In the genomic region with DNA sequence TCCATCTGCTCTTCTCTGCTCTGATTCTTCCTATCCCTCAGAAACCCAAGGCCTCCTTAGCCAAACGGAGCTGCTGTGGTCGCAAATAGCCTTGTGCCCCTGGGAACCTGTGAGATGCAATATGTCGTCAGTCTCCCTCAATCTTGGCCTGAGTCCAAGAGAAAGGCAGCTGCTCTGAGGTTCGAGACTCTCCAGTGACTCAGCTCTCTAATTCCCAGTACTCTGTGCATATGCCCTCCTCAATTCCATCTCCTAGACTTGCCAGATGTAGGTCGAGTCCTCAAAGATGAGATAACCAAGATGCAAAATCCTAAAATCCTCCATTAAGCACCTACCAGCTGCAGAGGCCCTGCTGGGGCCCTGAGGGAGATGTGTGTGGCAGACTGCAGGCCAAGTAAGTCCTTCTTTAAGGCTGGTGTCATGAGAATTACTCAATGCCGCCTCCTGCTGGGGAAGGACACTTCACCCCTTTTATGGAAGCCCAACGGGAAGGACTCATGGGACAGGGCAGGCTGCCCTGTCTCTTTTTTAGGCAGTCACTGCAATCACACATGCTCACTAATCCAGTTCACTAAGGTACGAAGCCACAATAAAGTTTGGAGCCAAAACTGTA, we compare ENCODE assay signal across 8 cellular contexts. TPM values are rescaled to one million over a fixed set of nuclear protein-coding genes. Genes with fewer than 3 reads are reported as not detected.
DNase-seq lines count a peak whose midpoint lies in the region; ATAC-seq and TF ChIP-seq lines count a peak whose summit lies in the region.

No MANE protein-coding gene starts in this region.

- H3K36me3 ChIP-seq in right atrium auricular region (no peaks in the 10 kb centered on the region), PC-3 (ENCODE audit: low read depth, low read length) (no peaks in the 10 kb centered on the region), adrenal gland (replicated peaks in 1 of 2) (no peaks in the 10 kb centered on the region)

- 34 to 53% (median 51%) methylated on average over 7 to 8 of the region's 8 CpGs for WGBS in adrenal gland, 4 donors

- H3K4me1 ChIP-seq in right atrium auricular region, result peaks cover 0 to 18% of the 10 kb centered on the region in 2 donors
- peaks cover 11% of the 10 kb centered on the region for H3K4me1 ChIP-seq in PC-3 (ENCODE audit: insufficient read depth, low read length)
- peaks cover 0 to 3% of the 10 kb centered on the region in 2 donors for H3K4me1 ChIP-seq in adrenal gland (replicated peaks in 1 of 2)

- intact Hi-C loops in Right ventricle myocardium superior (cut with DNase I) (loop anchor here (5.0 to 10.0 kb wide), 2 partner anchors 257 to 339 kb away; partner anchors contain the start of genes FLOT1 and IER3), PC-3 (cut with micrococcal nuclease) (no loop called here), adrenal gland (cut with DNase I) (loop anchor here in 1 of 2 donors (5.0 kb wide), 1 partner anchor 257 kb away; no protein-coding TSS in a partner anchor), left colon (cut with DNase I, micrococcal nuclease) (loop anchor here (10.0 kb wide), 1 partner anchor 259 kb away; no protein-coding TSS in a partner anchor)

- H4K20me1 ChIP-seq in PC-3 (ENCODE audit: low read length), result no peaks in the 10 kb centered on the region

- no peaks in the 10 kb centered on the region for H3K27me3 ChIP-seq in right atrium auricular region
- no peaks in the 10 kb centered on the region for H3K27me3 ChIP-seq in PC-3 (ENCODE audit: low read length)
- H3K27me3 ChIP-seq in adrenal gland, result no peaks in the 10 kb centered on the region

- no peaks in the 10 kb centered on the region for H3K9me2 ChIP-seq in PC-3 (replicated peaks; ENCODE audit: low read length)

- H3K27ac ChIP-seq in right atrium auricular region (no peak overlapping the region), PC-3 (ENCODE audit: low read length) (no peak overlapping the region), adrenal gland (no peak overlapping the region)

- H3F3A ChIP-seq in PC-3 (ENCODE audit: low read length, unreplicated experiment), result no peaks in the 10 kb centered on the region

- no peak for TF ChIP-seq POLR2A in adrenal gland (IDR thresholded peaks at IDR 0.05)

- no peaks in the 10 kb centered on the region for H3K79me2 ChIP-seq in PC-3 (ENCODE audit: low read length)

- POLR2A ChIA-PET in PC-3 (lab: Charles Lee; ENCODE audit: unreplicated experiment), result no interaction called here

- H3K4me3 ChIP-seq in right atrium auricular region, result no peak overlapping the region
- H3K4me3 ChIP-seq in PC-3 (ENCODE audit: low read length), result no peak overlapping the region
- no peak overlapping the region for H3K4me3 ChIP-seq in adrenal gland

- H3K9ac ChIP-seq in PC-3 (ENCODE audit: low read length), result no peak overlapping the region

- H3K9me3 ChIP-seq in right atrium auricular region, result no peaks in the 10 kb centered on the region
- no peaks in the 10 kb centered on the region for H3K9me3 ChIP-seq in PC-3 (ENCODE audit: low read length)
- no peaks in the 10 kb centered on the region for H3K9me3 ChIP-seq in adrenal gland (replicated peaks in 1 of 3)

- no peak overlapping the region for H3K4me2 ChIP-seq in PC-3 (ENCODE audit: low read length)

- BruUV-seq in PC-3 (replicated peaks; lab: Mats Ljungman, UMichigan), result no TSS peak

- ATAC-seq in Right ventricle myocardium superior (ENCODE audit: poor library complexity) (peak; percentile 14), PC-3 (no peak), left colon (peak; percentile 36), HG02852 (IDR thresholded peaks at IDR 0.05; ENCODE audit: unreplicated experiment) (no peak)

- no peak overlapping the region for H2AFZ ChIP-seq in PC-3 (ENCODE audit: low read length)

- CTCF ChIA-PET in PC-3 (lab: Charles Lee), result no interaction called here

- DNase-seq in Right ventricle myocardium superior, result no peak
- no peak for DNase-seq in right atrium auricular region (ENCODE audit: low spot score)
- DNase-seq in PC-3, result no peak
- DNase-seq in adrenal gland, result peak in 4 of 7 donors; percentile 26 to 43 (median 34)
- peak in 1 of 2 donors; percentile 36 for DNase-seq in left colon
- no peak for DNase-seq in HT-29 (ENCODE audit: low spot score)
- DNase-seq in Ammon's horn (ENCODE audit: low spot score), result no peak

- TF ChIP-seq CTCF in right atrium auricular region (IDR thresholded peaks at IDR 0.05) (no peak), PC-3 (conservative IDR thresholded peaks at IDR 0.05; ENCODE audit: low read depth, low read length) (peak; percentile 42), adrenal gland (IDR thresholded peaks at IDR 0.05) (peak in 2 of 6 experiments; percentile 15 to 29)

RNA-seq across cellular contexts. Expression of gene C6orf15, which starts 28.5 kb away (rescaled TPM):
- not detected for total RNA-seq in Right ventricle myocardium superior
- not detected for total RNA-seq in right atrium auricular region
- total RNA-seq in PC-3 (2014; rRNA removed), result not detected in 2 replicates
- total RNA-seq in adrenal gland, result not detected
- not detected for polyA plus RNA-seq in adrenal gland
- total RNA-seq in left colon, result not detected
- total RNA-seq in HT-29 (2014; rRNA removed; shearing (Covaris generic)), result 0.13 and 0.33 TPM in 2 replicates

RNA-seq across cellular contexts. Expression of gene PSORS1C1, which starts 30.8 kb away (rescaled TPM):
- total RNA-seq in Right ventricle myocardium superior, result 1.2 TPM
- total RNA-seq in right atrium auricular region, result 1 to 10 TPM in 1 of 2 donors, under 1 TPM in 1; 0.33 to 1.5 TPM
- 2.0 and 5.5 TPM in 2 replicates for total RNA-seq in PC-3 (2014; rRNA removed)
- total RNA-seq in adrenal gland, result 1 to 10 TPM in 3 of 8 donors, under 1 TPM in 5; 0.18 to 2.3 (median 0.56) TPM
- 1 to 10 TPM in 2 of 3 donors, under 1 TPM in 1; 0.60 to 5.1 (median 1.9) TPM for polyA plus RNA-seq in adrenal gland
- total RNA-seq in left colon, result 1 to 10 TPM; 4.9 to 6.7 TPM
- 1.1 and 1.2 TPM in 2 replicates for total RNA-seq in HT-29 (2014; rRNA removed; shearing (Covaris generic))

RNA-seq across cellular contexts. Expression of gene CDSN, which starts 36.4 kb away (rescaled TPM):
- not detected for total RNA-seq in Right ventricle myocardium superior
- not detected for total RNA-seq in right atrium auricular region
- 0.55 and 0.81 TPM in 2 replicates for total RNA-seq in PC-3 (2014; rRNA removed)
- not detected for total RNA-seq in adrenal gland
- polyA plus RNA-seq in adrenal gland, result under 1 TPM in 2 of 3 donors, not detected in 1; 0.03 to 0.08 TPM
- not detected for total RNA-seq in left colon
- 0.08 TPM in 1 of 2 replicates, not detected in the other for total RNA-seq in HT-29 (2014; rRNA removed; shearing (Covaris generic))

RNA-seq across cellular contexts. Expression of gene PSORS1C2, which starts 55.0 kb away (rescaled TPM):
- total RNA-seq in Right ventricle myocardium superior (not detected), right atrium auricular region (not detected), PC-3 (2014; rRNA removed) (not detected in 2 replicates), adrenal gland (not detected), left colon (not detected)
- polyA plus RNA-seq in adrenal gland, result not detected
- total RNA-seq in HT-29 (2014; rRNA removed; shearing (Covaris generic)), result not detected in 2 replicates

Comparison
In these comparisons a context has a peak if more than half of its experiments do, and no peak if none do; other contexts are left out.
1. ATAC-seq: peak in Right ventricle myocardium superior (single experiment) and left colon (single experiment); none in PC-3 (single experiment) and HG02852 (single experiment).
2. DNase-seq: peak in adrenal gland (4 of 7); none in Right ventricle myocardium superior (single experiment), right atrium auricular region (single experiment), PC-3 (single experiment), HT-29 (single experiment) and Ammon's horn (single experiment).